10 cellular contexts compared by ENCODE assay signal in the genomic region with DNA sequence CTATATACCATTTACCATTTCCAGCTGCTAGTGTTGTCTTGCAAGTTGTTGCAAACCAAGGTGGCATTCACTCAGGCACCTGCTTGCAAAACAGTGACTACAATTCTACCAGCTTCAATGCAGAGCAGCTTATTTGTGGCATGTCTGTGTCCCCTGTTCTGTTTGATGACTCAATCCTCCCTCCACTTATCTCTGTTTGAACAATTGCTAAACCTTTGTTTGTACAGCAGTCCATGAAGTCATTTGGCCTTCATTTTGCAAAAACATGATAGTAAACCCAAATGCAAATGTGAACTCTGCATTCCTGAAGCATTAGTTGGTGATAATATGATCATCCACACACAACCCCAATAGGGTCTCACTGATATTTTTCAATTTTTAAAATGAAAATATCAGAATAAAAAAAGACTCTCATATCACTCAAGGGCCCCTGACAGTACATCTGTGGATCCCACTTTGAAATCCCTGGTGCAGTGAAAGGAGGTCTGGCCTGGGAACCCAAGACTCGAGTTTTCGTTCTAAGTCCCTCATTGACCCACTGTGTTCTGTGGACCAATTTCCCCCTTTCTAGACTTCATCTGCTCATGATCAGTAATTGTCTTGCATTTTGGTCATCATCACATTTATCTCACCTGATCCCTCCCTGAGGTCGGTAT.
DNase-seq lines count a peak whose midpoint lies in the region; ATAC-seq, FAIRE-seq and TF ChIP-seq lines count a peak whose summit lies in the region.
"Had no signal": no experiment of that assay in that cellular context is flagged by ENCODE, and none has a peak within 500 bp of the region (broad histone marks: within the 10 kb centered on the region; RNA-seq: fewer than 3 reads in every experiment).

No MANE protein-coding gene starts in this region.

- CTCF ChIA-PET in GM10248 (lab: Yijun Ruan, JAX), result interaction anchor here (1.0 kb wide), 1 partner anchor 736 kb away, joined by 3 read pairs; no protein-coding TSS in a partner anchor

- H3K4me3 ChIP-seq in astrocyte (ENCODE audit: insufficient read depth, low read depth, low read length), result no peak overlapping the region

- H3K27me3 Mint-ChIP-seq in astrocyte (ENCODE audit: low read depth, unreplicated experiment), result peaks cover 39% of the 10 kb centered on the region

- FAIRE-seq in astrocyte (lab: Jason Lieb, UNC), result peak; percentile 91
- FAIRE-seq: GM18507 had no signal

- H3K79me2 ChIP-seq in astrocyte (ENCODE audit: insufficient read depth, low read length), result no peaks in the 10 kb centered on the region

- peak overlapping the region; percentile 59 for H3K27ac ChIP-seq in astrocyte (ENCODE audit: low read depth, low read length)
- H3K27ac ChIP-seq: neutrophil had no signal

- peaks cover 29% of the 10 kb centered on the region for H3K4me1 ChIP-seq in astrocyte (ENCODE audit: insufficient read depth, low read length)

- peaks cover 3% of the 10 kb centered on the region for H3K9me3 Mint-ChIP-seq in astrocyte (ENCODE audit: unreplicated experiment)

- H3K27ac Mint-ChIP-seq in astrocyte (ENCODE audit: unreplicated experiment), result peak overlapping the region; percentile 6

- TF ChIP-seq CTCF in astrocyte (IDR thresholded peaks at IDR 0.05; ENCODE audit: insufficient read depth, low read depth, low read length) (no peak), GM10248 (IDR thresholded peaks at IDR 0.05; ENCODE audit: control extremely low read depth, extremely low read depth, low read depth, missing control alignments) (no peak)

- peaks cover 12% of the 10 kb centered on the region for H3K27me3 ChIP-seq in astrocyte (ENCODE audit: insufficient read depth, low read length)
- H3K27me3 ChIP-seq: neutrophil had no signal

- no peak overlapping the region for H3K4me3 Mint-ChIP-seq in astrocyte (ENCODE audit: unreplicated experiment)

- peak overlapping the region; percentile 30 for H3K4me2 ChIP-seq in astrocyte (ENCODE audit: low read length)

- no peaks in the 10 kb centered on the region for H4K20me1 ChIP-seq in astrocyte (ENCODE audit: insufficient read depth, low read length)

- H3K4me1 Mint-ChIP-seq in astrocyte (ENCODE audit: low read depth, unreplicated experiment), result peaks cover 27% of the 10 kb centered on the region

- H3K36me3 Mint-ChIP-seq in astrocyte (ENCODE audit: low read depth, unreplicated experiment), result no peaks in the 10 kb centered on the region

- POLR2A ChIA-PET in GM10248 (lab: Yijun Ruan, JAX), result no interaction called here

- ATAC-seq in GM18502 (IDR thresholded peaks at IDR 0.05; ENCODE audit: poor library complexity, unreplicated experiment), result no peak
- ATAC-seq in HG03378 (IDR thresholded peaks at IDR 0.05; ENCODE audit: unreplicated experiment), result no peak
- ATAC-seq in GM18498 (IDR thresholded peaks at IDR 0.05; ENCODE audit: unreplicated experiment), result no peak

- H3K36me3 ChIP-seq in astrocyte (ENCODE audit: insufficient read depth, low read length), result no peaks in the 10 kb centered on the region
- H3K36me3 ChIP-seq: neutrophil had no signal

- DNase-seq in GM03348 (ENCODE audit: low spot score), result peak; percentile 57
- peak; percentile 98 for DNase-seq in NCI-H146 treated with DMSO at 0.1 percent for 48 hours (lab: John Stamatoyannopoulos, UW; ENCODE audit: unreplicated experiment)
- DNase-seq in astrocyte (ENCODE audit: low read depth), result peak; percentile 91
- DNase-seq in mucosa of gallbladder (ENCODE audit: low spot score), result peak; percentile 36
- no peak for DNase-seq in GM10248 (ENCODE audit: extremely low spot score)

- H3K9ac ChIP-seq in astrocyte (ENCODE audit: low read length), result no peak overlapping the region

- no peak overlapping the region for H2AFZ ChIP-seq in astrocyte (ENCODE audit: low read depth, low read length)

- H3K9me3 ChIP-seq in astrocyte (ENCODE audit: insufficient read depth, low read depth, low read length), result no peaks in the 10 kb centered on the region
- H3K9me3 ChIP-seq: neutrophil had no signal
